12 cellular contexts compared by ENCODE assay signal in genomic region chr13:45167611-45168554, GRCh38. TPM values are rescaled to one million over a fixed set of nuclear protein-coding genes. Genes with fewer than 3 reads are reported as not detected.
DNase-seq lines count a peak whose midpoint lies in the region; ATAC-seq and TF ChIP-seq lines count a peak whose summit lies in the region.
"Had no signal": no experiment of that assay in that cellular context is flagged by ENCODE, and none has a peak within 500 bp of the region (broad histone marks: within the 10 kb centered on the region; RNA-seq: fewer than 3 reads in every experiment).

No MANE protein-coding gene starts in this region.

- ATAC-seq in RWPE2 (ENCODE audit: low read depth) (peak; percentile 94), heart left ventricle (peak; percentile 53 to 81 (median 79)), GM18519 (IDR thresholded peaks at IDR 0.05; ENCODE audit: low FRiP score, unreplicated experiment) (no peak), GM21515 (IDR thresholded peaks at IDR 0.05; ENCODE audit: unreplicated experiment) (no peak)

- 77 to 79% (median 78%) methylated on average over 11 to 12 of the region's 12 CpGs for WGBS in heart left ventricle, 4 donors
- 68 to 80% (median 73%) methylated on average over 12 of the region's 12 CpGs for WGBS in stomach, 5 donors

- H3K9me3 ChIP-seq in RWPE2 (ENCODE audit: severe bottlenecking): no peaks in the 10 kb centered on the region
- no peaks in the 10 kb centered on the region for H3K9me3 ChIP-seq in heart left ventricle
- no peaks in the 10 kb centered on the region for H3K9me3 ChIP-seq in stomach
- H3K9me3 ChIP-seq: uterus had no signal

- intact Hi-C loops in heart left ventricle (cut with DNase I) (no loop called here), stomach (cut with DNase I; ENCODE audit: low total_unique reads) (no loop called here)

- TF ChIP-seq EP300 in stomach (IDR thresholded peaks at IDR 0.05): no peak

- H3K27me3 ChIP-seq in RWPE2 (ENCODE audit: insufficient read depth, poor library complexity, severe bottlenecking): no peaks in the 10 kb centered on the region
- no peaks in the 10 kb centered on the region for H3K27me3 ChIP-seq in heart left ventricle
- no peaks in the 10 kb centered on the region for H3K27me3 ChIP-seq in stomach
- H3K27me3 ChIP-seq: uterus had no signal

- H3K27ac ChIP-seq in RWPE2 (ENCODE audit: poor library complexity, severe bottlenecking) (peak overlapping the region; percentile 83), heart left ventricle (no peak overlapping the region), stomach (peak overlapping the region; percentile 52 to 73 (median 60))
- H3K27ac ChIP-seq: uterus had no signal

- peaks cover 21% of the 10 kb centered on the region for H3K4me1 ChIP-seq in RWPE2 (ENCODE audit: insufficient read depth, poor library complexity, severe bottlenecking)
- H3K4me1 ChIP-seq in heart left ventricle: peaks cover 0 to 6% (median 0%) of the 10 kb centered on the region in 12 donors
- H3K4me1 ChIP-seq in stomach: peaks cover 0 to 24% (median 10%) of the 10 kb centered on the region in 4 donors
- H3K4me1 ChIP-seq: uterus had no signal

- H3K36me3 ChIP-seq in RWPE2 (ENCODE audit: low read depth): peaks cover 38% of the 10 kb centered on the region
- peaks cover 0 to 10% (median 0%) of the 10 kb centered on the region in 9 donors for H3K36me3 ChIP-seq in heart left ventricle
- peaks cover 0 to 6% (median 5%) of the 10 kb centered on the region in 4 donors for H3K36me3 ChIP-seq in stomach
- H3K36me3 ChIP-seq: uterus had no signal

- TF ChIP-seq CTCF in RWPE2 (IDR thresholded peaks at IDR 0.05; ENCODE audit: poor library complexity, severe bottlenecking) (no peak), heart left ventricle (IDR thresholded peaks at IDR 0.05) (no peak), stomach (IDR thresholded peaks at IDR 0.05) (no peak)

- no peak overlapping the region for H3K4me3 ChIP-seq in RWPE2 (ENCODE audit: severe bottlenecking)
- no peak overlapping the region for H3K4me3 ChIP-seq in heart left ventricle
- no peak overlapping the region for H3K4me3 ChIP-seq in stomach
- H3K4me3 ChIP-seq: uterus had no signal

- TF ChIP-seq POLR2A in heart left ventricle (IDR thresholded peaks at IDR 0.05): no peak
- TF ChIP-seq POLR2A in stomach (IDR thresholded peaks at IDR 0.05): no peak

- DNase-seq in NCI-H2196 (lab: John Stamatoyannopoulos, UW; ENCODE audit: unreplicated experiment) (peak; percentile 28), NCI-H2196 treated with DMSO at 0.1 percent for 48 hours (lab: John Stamatoyannopoulos, UW; ENCODE audit: unreplicated experiment) (no peak), RWPE2 (ENCODE audit: low spot score) (peak; percentile 88), heart left ventricle (peak in 4 of 5 donors; percentile 24 to 68 (median 48)), stomach (peak; percentile 82), NCI-H1417 (lab: John Stamatoyannopoulos, UW) (no peak)
- DNase-seq: ACHN, dermis blood vessel endothelial cell, NCI-H748 treated with DMSO at 0.1 percent for 48 hours, uterus had no signal

RNA-seq across cellular contexts. Expression of gene KCTD4, which starts 33.0 kb away (rescaled TPM):
- total RNA-seq in heart left ventricle: under 1 TPM in 2 of 9 donors, not detected in 7; 0.12 to 0.75 TPM
- under 1 TPM in 1 of 2 donors, not detected in 1; 0.08 TPM for polyA plus RNA-seq in heart left ventricle
- not detected for total RNA-seq in stomach
- under 1 TPM in 1 of 3 donors, not detected in 2; 0.10 TPM for polyA plus RNA-seq in stomach
- total RNA-seq: dermis blood vessel endothelial cell, uterus had no signal

RNA-seq across cellular contexts. Expression of gene GTF2F2, which starts 47.6 kb away (rescaled TPM):
- total RNA-seq in heart left ventricle (10 to 100 TPM; 17.7 to 25.4 (median 21.6) TPM), stomach (10 to 100 TPM in 4 of 5 donors, 1 to 10 TPM in 1; 8.7 to 30.7 (median 16.3) TPM)
- polyA plus RNA-seq in heart left ventricle (10 to 100 TPM; 17.9 to 22.8 TPM), stomach (10 to 100 TPM; 11.0 to 17.3 (median 16.0) TPM)

Comparison
In these comparisons a context has a peak if more than half of its experiments do, and no peak if none do; other contexts are left out.
1. DNase-seq: peak in NCI-H2196 (single experiment), RWPE2 (single experiment), heart left ventricle (4 of 5) and stomach (single experiment); none in NCI-H2196 treated with DMSO at 0.1 percent for 48 hours (single experiment) and NCI-H1417 (0 of 3).
2. ATAC-seq: peak in RWPE2 (single experiment) and heart left ventricle (4 of 4); none in GM18519 (single experiment) and GM21515 (single experiment).
3. H3K27ac ChIP-seq: peak in RWPE2 (single experiment) and stomach (5 of 5); none in heart left ventricle (0 of 12).